8 cellular contexts compared by ENCODE assay signal in genomic region chr18:63422862-63423304, GRCh38. TPM values are rescaled to one million over a fixed set of nuclear protein-coding genes. Genes with fewer than 3 reads are reported as not detected.
DNase-seq lines count a peak whose midpoint lies in the region; ATAC-seq and TF ChIP-seq lines count a peak whose summit lies in the region.

No MANE protein-coding gene starts in this region.

- H3K4me1 Mint-ChIP-seq in natural killer cell, result peaks cover 19 to 28% of the 10 kb centered on the region in 2 donors

- H3K27me3 ChIP-seq in NT2/D1 (ENCODE audit: insufficient read depth, insufficient read length), result no peaks in the 10 kb centered on the region
- H3K27me3 ChIP-seq in endocrine pancreas (ENCODE audit: control insufficient read depth, insufficient read depth, low read length), result no peaks in the 10 kb centered on the region

- H3K4me1 ChIP-seq in NT2/D1 (ENCODE audit: insufficient read depth, insufficient read length) (no peaks in the 10 kb centered on the region), endocrine pancreas (ENCODE audit: control insufficient read depth, insufficient read depth, low read length) (peaks cover 5% of the 10 kb centered on the region)

- H3K27ac Mint-ChIP-seq in natural killer cell, result peak overlapping the region; percentile 97

- intact Hi-C loops in natural killer cell (cut with micrococcal nuclease), result loop anchor here (1.0 to 5.0 kb wide), 6 partner anchors 56 to 901 kb away; partner anchors contain the start of genes KDSR, PHLPP1 and ZCCHC2

- TF ChIP-seq CTCF in natural killer cell (IDR thresholded peaks at IDR 0.05), result no peak

- H3K4me3 ChIP-seq in NT2/D1 (ENCODE audit: insufficient read length, low read depth) (peak overlapping the region; percentile 84), endocrine pancreas (ENCODE audit: control insufficient read depth, insufficient read depth, low read length) (peak overlapping the region; percentile 76)

- peaks cover 3 to 10% of the 10 kb centered on the region in 2 donors for H3K27me3 Mint-ChIP-seq in natural killer cell (ENCODE audit: low read depth in 2 of 2)

- POLR2A ChIA-PET in HEK293T (lab: Yijun Ruan, JAX), result interaction anchor here (0.5 to 1.6 kb wide), 7 partner anchors 12 to 73 kb away, joined by 3 to 10 read pairs (median 3); no protein-coding TSS in a partner anchor

- CTCF ChIA-PET in HEK293T (lab: Yijun Ruan, JAX), result no interaction called here

- H3K4me3 Mint-ChIP-seq in natural killer cell, result peak overlapping the region; percentile 96

- peaks cover 0 to 2% of the 10 kb centered on the region in 2 donors for H3K9me3 Mint-ChIP-seq in natural killer cell

- ATAC-seq in natural killer cell, result peak; percentile 43 to 51 (median 45)

- H3K9me3 ChIP-seq in NT2/D1 (ENCODE audit: insufficient read depth, low read length) (no peaks in the 10 kb centered on the region), endocrine pancreas (ENCODE audit: control insufficient read depth, low read length) (no peaks in the 10 kb centered on the region)

- peak overlapping the region; percentile 85 for H3K9ac ChIP-seq in NT2/D1 (ENCODE audit: insufficient read length, low read depth)
- peak overlapping the region; percentile 98 for H3K9ac ChIP-seq in endocrine pancreas (ENCODE audit: control insufficient read depth, insufficient read depth, low read length)

- H3K36me3 ChIP-seq in NT2/D1 (ENCODE audit: insufficient read depth, insufficient read length, low read length), result peaks cover 18% of the 10 kb centered on the region
- H3K36me3 ChIP-seq in endocrine pancreas (ENCODE audit: control insufficient read depth, insufficient read depth, low read length), result no peaks in the 10 kb centered on the region

- DNase-seq in NCI-H2107 (lab: John Stamatoyannopoulos, UW), result peak; percentile 55
- DNase-seq in NCI-H2107 treated with DMSO at 0.1 percent for 48 hours (lab: John Stamatoyannopoulos, UW; ENCODE audit: unreplicated experiment), result no peak
- no peak for DNase-seq in HEK293T (ENCODE audit: extremely low spot score)
- DNase-seq in NT2/D1 (ENCODE audit: low read depth, low spot score), result no peak
- DNase-seq in natural killer cell, result no peak
- no peak for DNase-seq in stimulated activated CD4-positive, alpha-beta T cell treated with anti-CD3 and anti-CD28 coated beads, Interleukin-1b, Interleukin-23, amount 100 ng/mL, for 48 hours
- no peak for DNase-seq in NCI-H82 treated with DMSO at 0.1 percent for 48 hours (lab: John Stamatoyannopoulos, UW; ENCODE audit: unreplicated experiment)

- no peaks in the 10 kb centered on the region for H3K36me3 Mint-ChIP-seq in natural killer cell

TF ChIP-seq in HEK293T, 16 proteins besides CTCF, POLR2A, EP300 and RAD21:
- TF ChIP-seq ARNT (IDR thresholded peaks at IDR 0.05) (no peak), L3MBTL2 (conservative IDR thresholded peaks at IDR 0.05) (peak; percentile 87)
TF ChIP-seq in HEK293T: peak in this region for 1.

RNA-seq across cellular contexts. Expression of gene VPS4B, which starts 0.6 kb away (rescaled TPM):
- 100 to 1,000 TPM; 101 to 128 (median 107) TPM for total RNA-seq in natural killer cell

RNA-seq across cellular contexts. Expression of gene SERPINB5, which starts 53.9 kb away (rescaled TPM):
- total RNA-seq in natural killer cell, result not detected

RNA-seq across cellular contexts. Expression of gene KDSR, which starts 55.9 kb away (rescaled TPM):
- 10 to 100 TPM; 11.1 to 15.1 (median 11.6) TPM for total RNA-seq in natural killer cell
